Comparison of ENCODE assay signal across 36 cellular contexts in the genomic region with DNA sequence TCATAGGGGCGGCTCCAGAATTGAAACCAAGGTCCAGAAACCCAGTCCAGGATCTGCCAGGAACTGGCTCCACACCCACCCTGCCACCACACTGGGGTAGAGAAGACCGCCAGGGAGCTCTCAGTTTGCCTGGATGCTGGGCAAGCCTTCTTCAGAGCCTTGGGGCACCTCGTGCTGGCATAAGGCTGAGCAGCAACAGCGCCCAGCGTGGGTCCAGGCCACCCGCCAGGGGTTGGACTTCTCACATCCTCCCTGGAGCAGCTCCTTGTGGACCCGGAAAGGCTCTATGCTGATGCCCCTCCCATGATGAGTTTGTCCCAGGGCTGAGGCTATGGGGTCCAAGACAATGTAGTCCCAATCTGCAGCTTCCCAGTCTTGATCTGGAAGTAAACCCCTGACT. TPM values are rescaled to one million over a fixed set of nuclear protein-coding genes. Genes with fewer than 3 reads are reported as not detected.
"Had no signal": no experiment of that assay in that cellular context is flagged by ENCODE, and none has a peak within 500 bp of the region (broad histone marks: within the 10 kb centered on the region; RNA-seq: fewer than 3 reads in every experiment).

No MANE protein-coding gene starts in this region.

- H3K27me3 ChIP-seq: adrenal gland, ascending aorta, body of pancreas, brain microvascular endothelial cell, breast epithelium, cardiac muscle cell had no signal

- H3K27ac ChIP-seq: adrenal gland, ascending aorta, body of pancreas, brain microvascular endothelial cell, cardiac muscle cell had no signal

- H3K4me1 ChIP-seq: adrenal gland, ascending aorta, body of pancreas, breast epithelium had no signal

- H3K4me3 ChIP-seq: adrenal gland, ascending aorta, body of pancreas, breast epithelium, cardiac muscle cell had no signal

- DNase-seq: activated effector memory CD4-positive, alpha-beta T cell treated with anti-CD3 and anti-CD28 coated beads, Interleukin-2, amount 50 U/mL, for 16 hours; activated effector memory CD4-positive, alpha-beta T cell treated with Interleukin-2 at 50 U/mL for 16 hours; activated gamma-delta T cell; activated gamma-delta T cell treated with Interleukin-2 at 50 U/mL for 16 hours; activated naive CD4-positive, alpha-beta T cell; activated naive CD4-positive, alpha-beta T cell treated with anti-CD3 and anti-CD28 coated beads for 36 hours; activated naive CD4-positive, alpha-beta T cell treated with anti-CD3 and anti-CD28 coated beads, Interleukin-2, amount 10 ng/mL, durations not matched to agents 7 days and 5 days; activated naive CD4-positive, alpha-beta T cell treated with anti-CD3 and anti-CD28 coated beads, Interleukin-2, amount 50 U/mL, for 16 hours; activated naive CD4-positive, alpha-beta T cell treated with Interleukin-2 at 50 U/mL for 16 hours; activated naive CD8-positive, alpha-beta T cell treated with anti-CD3 and anti-CD28 coated beads for 36 hours; activated naive CD8-positive, alpha-beta T cell treated with anti-CD3 and anti-CD28 coated beads, Interleukin-2, amount 10 ng/mL, durations not matched to agents 7 days and 5 days; activated naive CD8-positive, alpha-beta T cell treated with anti-CD3 and anti-CD28 coated beads, Interleukin-2, amount 50 U/mL, for 24 hours; activated T-cell treated with anti-CD3 and anti-CD28 coated beads, Interleukin-2, amount 50 U/mL, for 1 hour; activated T-cell treated with anti-CD3 and anti-CD28 coated beads, Interleukin-2, amount 50 U/mL, for 24 hours; activated T-cell treated with anti-CD3 and anti-CD28 coated beads, Interleukin-2, amount 50 U/mL, for 4 hours; activated T-cell treated with anti-CD3 and anti-CD28 coated beads, Interleukin-2, amount 50 U/mL, for 48 hours; activated T-cell treated with anti-CD3 and anti-CD28 coated beads, Interleukin-2, amount 50 U/mL, for 72 hours; adrenal gland; amniotic stem cell; amygdala; anterior cingulate cortex; aorta; body of pancreas; brain microvascular endothelial cell; caudate nucleus; central memory CD4-positive, alpha-beta T cell; cerebellar nuclear complex had no signal

- ATAC-seq: activated naive CD4-positive, alpha-beta T cell treated with anti-CD3 and anti-CD28 coated beads, Interleukin-2, amount 50 U/mL, for 72 hours; activated naive CD8-positive, alpha-beta T cell treated with anti-CD3 and anti-CD28 coated beads, Interleukin-2, amount 50 U/mL, for 24 hours; activated T-cell treated with anti-CD3 and anti-CD28 coated beads, Interleukin-2, amount 50 U/mL, for 4 hours; activated T-cell treated with anti-CD3 and anti-CD28 coated beads, Interleukin-2, amount 50 U/mL, for 72 hours; activated T-helper 17 cell treated with anti-CD3 and anti-CD28 coated beads, Interleukin-2, amount 50 U/mL, for 72 hours; body of pancreas had no signal

- H3K36me3 ChIP-seq: adrenal gland, ascending aorta, brain microvascular endothelial cell, breast epithelium, cardiac muscle cell had no signal

- H3K9me3 ChIP-seq: adrenal gland, ascending aorta, body of pancreas, breast epithelium had no signal

RNA-seq across cellular contexts. Expression of gene ALX4, which starts 29.7 kb away (rescaled TPM):
- total RNA-seq: activated naive CD4-positive, alpha-beta T cell treated with anti-CD3 and anti-CD28 coated beads for 36 hours; activated naive CD4-positive, alpha-beta T cell treated with anti-CD3 and anti-CD28 coated beads, Interleukin-2, amount 50 U/mL, for 72 hours; activated naive CD8-positive, alpha-beta T cell treated with anti-CD3 and anti-CD28 coated beads for 36 hours; activated naive CD8-positive, alpha-beta T cell treated with anti-CD3 and anti-CD28 coated beads, Interleukin-2, amount 10 ng/mL, durations not matched to agents 7 days and 5 days; activated T-cell treated with anti-CD3 and anti-CD28 coated beads, Interleukin-2, amount 50 U/mL, for 4 hours; activated T-cell treated with anti-CD3 and anti-CD28 coated beads, Interleukin-2, amount 50 U/mL, for 72 hours; activated T-helper 1 cell treated with anti-CD3 and anti-CD28 coated beads, Interleukin-12 subunit alpha, Interleukin-12 subunit beta, Interleukin-2, Interleukin-4 antibody, amounts not matched to agents 30 ng/mL and 10 ng/mL and 1 ng/mL, durations not matched to agents 14 hours and 24 hours and 36 hours; activated T-helper 17 cell treated with anti-CD3 and anti-CD28 coated beads, Interleukin-2, amount 50 U/mL, for 72 hours; activated T-helper 2 cell treated with anti-CD3 and anti-CD28 coated beads, Interferon-gamma antibody, Interleukin-2, Interleukin-4, amounts not matched to agents 10 μg/mL and 5 μg/mL and 100 μg/mL, durations not matched to agents 14 hours and 24 hours and 36 hours; adrenal gland; ascending aorta; astrocyte; body of pancreas; chondrocyte had no signal
- polyA plus RNA-seq: cardiac muscle cell had no signal
